ENCODE assay signal across 1 cellular context in genomic region chr14:34981743-34982420, GRCh38.
TF ChIP-seq lines count a peak whose summit lies in the region.

No MANE protein-coding gene starts in this region.

TF ChIP-seq in HepG2, 621 proteins besides CTCF, POLR2A, EP300 and RAD21 (continued from another document and continues in another):
- TF ChIP-seq CHD4 (IDR thresholded peaks at IDR 0.05; ENCODE audit: borderline replicate concordance, low read length) (0 out of 2 replicates have a peak, but pooled peaks have one; percentile 5), SCMH1 (CRISPR knock-in tag; IDR thresholded peaks at IDR 0.05; ENCODE audit: borderline replicate concordance) (no peak), ZNF230 (CRISPR knock-in tag; IDR thresholded peaks at IDR 0.05) (no peak), ZNF704 (CRISPR knock-in tag; IDR thresholded peaks at IDR 0.05; ENCODE audit: borderline replicate concordance) (no peak), ZNF576 (CRISPR knock-in tag; IDR thresholded peaks at IDR 0.05) (0 out of 2 replicates have a peak, but pooled peaks have one; percentile 57), SMAD9 (CRISPR knock-in tag; IDR thresholded peaks at IDR 0.05) (no peak), ZNF510 (CRISPR knock-in tag; IDR thresholded peaks at IDR 0.05; ENCODE audit: low read depth) (peak; percentile 35), IKZF1 (IDR thresholded peaks at IDR 0.05) (0 out of 2 replicates have a peak, but pooled peaks have one; percentile 41), ZNF7 (CRISPR knock-in tag; IDR thresholded peaks at IDR 0.05) (0 out of 2 replicates have a peak, but pooled peaks have one; percentile 21), MTF1 (CRISPR knock-in tag; IDR thresholded peaks at IDR 0.05) (0 out of 2 replicates have a peak, but pooled peaks have one; percentile 63), ZNF20 (CRISPR knock-in tag; IDR thresholded peaks at IDR 0.05) (peak; percentile 97), KMT2A (CRISPR knock-in tag; IDR thresholded peaks at IDR 0.05) (no peak), ZBTB40 (IDR thresholded peaks at IDR 0.05) (peak; percentile 49), ZBTB40 (CRISPR knock-in tag; IDR thresholded peaks at IDR 0.05) (no peak; the same call in 1 of the 2 replicates), KLF9 (CRISPR knock-in tag; IDR thresholded peaks at IDR 0.05; ENCODE audit: low read depth) (no peak), IRX3 (CRISPR knock-in tag; IDR thresholded peaks at IDR 0.05; ENCODE audit: borderline replicate concordance, low read depth) (no peak), SOX13 (IDR thresholded peaks at IDR 0.05) (no peak), SOX13 (CRISPR knock-in tag; conservative IDR thresholded peaks at IDR 0.05 in 1 of 2, IDR thresholded peaks at IDR 0.05 in 1 of 2) (peak in 1 of 2 experiments; percentile 91; a peak in 1 of 4 replicates), MYC (CRISPR knock-in tag; IDR thresholded peaks at IDR 0.05; ENCODE audit: borderline replicate concordance) (no peak), SOX6 (IDR thresholded peaks at IDR 0.05) (0 out of 2 replicates have a peak, but pooled peaks have one; percentile 45), SOX6 (CRISPR knock-in tag; IDR thresholded peaks at IDR 0.05) (no peak), GATAD2A (CRISPR knock-in tag; IDR thresholded peaks at IDR 0.05) (no peak), ZNF572 (CRISPR knock-in tag; IDR thresholded peaks at IDR 0.05) (peak; percentile 91; the same call in 1 of the 2 replicates), ZSCAN25 (CRISPR knock-in tag; IDR thresholded peaks at IDR 0.05) (no peak), HES4 (CRISPR knock-in tag; IDR thresholded peaks at IDR 0.05; ENCODE audit: borderline replicate concordance) (peak; percentile 33; the same call in 1 of the 2 replicates), ADNP (CRISPR knock-in tag; IDR thresholded peaks at IDR 0.05) (no peak), NFRKB (IDR thresholded peaks at IDR 0.05) (no peak), ZSCAN31 (CRISPR knock-in tag; IDR thresholded peaks at IDR 0.05; ENCODE audit: low read depth) (no peak), ZNF891 (CRISPR knock-in tag; IDR thresholded peaks at IDR 0.05) (0 out of 2 replicates have a peak, but pooled peaks have one; percentile 99), ZNF121 (CRISPR knock-in tag; IDR thresholded peaks at IDR 0.05) (0 out of 2 replicates have a peak, but pooled peaks have one; percentile 10), ZNF775 (CRISPR knock-in tag; IDR thresholded peaks at IDR 0.05; ENCODE audit: borderline replicate concordance) (peak; percentile 97), ZNF629 (CRISPR knock-in tag; conservative IDR thresholded peaks at IDR 0.05) (no peak), ERF (CRISPR knock-in tag; IDR thresholded peaks at IDR 0.05) (no peak), SP2 (CRISPR knock-in tag; IDR thresholded peaks at IDR 0.05) (no peak), PAWR (CRISPR knock-in tag; IDR thresholded peaks at IDR 0.05; ENCODE audit: borderline replicate concordance) (0 out of 2 replicates have a peak, but pooled peaks have one; percentile 97), ZNF10 (CRISPR knock-in tag; IDR thresholded peaks at IDR 0.05; ENCODE audit: borderline replicate concordance, low read depth) (no peak), ZNF296 (CRISPR knock-in tag; conservative IDR thresholded peaks at IDR 0.05) (no peak), WIZ (CRISPR knock-in tag; IDR thresholded peaks at IDR 0.05) (0 out of 2 replicates have a peak, but pooled peaks have one; percentile 40), ZNF326 (CRISPR knock-in tag; IDR thresholded peaks at IDR 0.05; ENCODE audit: borderline replicate concordance) (0 out of 2 replicates have a peak, but pooled peaks have one; percentile 51), GMEB2 (CRISPR knock-in tag; IDR thresholded peaks at IDR 0.05; ENCODE audit: low read depth) (no peak; the same call in 1 of the 2 replicates), ZNF562 (CRISPR knock-in tag; IDR thresholded peaks at IDR 0.05; ENCODE audit: borderline replicate concordance) (no peak), TOE1 (CRISPR knock-in tag; IDR thresholded peaks at IDR 0.05) (peak; percentile 18; the same call in 1 of the 2 replicates), KLF12 (CRISPR knock-in tag; IDR thresholded peaks at IDR 0.05; ENCODE audit: borderline replicate concordance) (no peak), ZNF567 (CRISPR knock-in tag; IDR thresholded peaks at IDR 0.05; ENCODE audit: borderline replicate concordance) (no peak), GTF3A (CRISPR knock-in tag; conservative IDR thresholded peaks at IDR 0.05) (peak; percentile 99), SNAPC2 (CRISPR knock-in tag; IDR thresholded peaks at IDR 0.05) (no peak), PRMT3 (CRISPR knock-in tag; IDR thresholded peaks at IDR 0.05; ENCODE audit: borderline replicate concordance, low read depth) (no peak), KDM5A (IDR thresholded peaks at IDR 0.05; ENCODE audit: borderline replicate concordance, low read length) (no peak; the same call in 1 of the 2 replicates)
- TF ChIP-seq, protein P1, sequence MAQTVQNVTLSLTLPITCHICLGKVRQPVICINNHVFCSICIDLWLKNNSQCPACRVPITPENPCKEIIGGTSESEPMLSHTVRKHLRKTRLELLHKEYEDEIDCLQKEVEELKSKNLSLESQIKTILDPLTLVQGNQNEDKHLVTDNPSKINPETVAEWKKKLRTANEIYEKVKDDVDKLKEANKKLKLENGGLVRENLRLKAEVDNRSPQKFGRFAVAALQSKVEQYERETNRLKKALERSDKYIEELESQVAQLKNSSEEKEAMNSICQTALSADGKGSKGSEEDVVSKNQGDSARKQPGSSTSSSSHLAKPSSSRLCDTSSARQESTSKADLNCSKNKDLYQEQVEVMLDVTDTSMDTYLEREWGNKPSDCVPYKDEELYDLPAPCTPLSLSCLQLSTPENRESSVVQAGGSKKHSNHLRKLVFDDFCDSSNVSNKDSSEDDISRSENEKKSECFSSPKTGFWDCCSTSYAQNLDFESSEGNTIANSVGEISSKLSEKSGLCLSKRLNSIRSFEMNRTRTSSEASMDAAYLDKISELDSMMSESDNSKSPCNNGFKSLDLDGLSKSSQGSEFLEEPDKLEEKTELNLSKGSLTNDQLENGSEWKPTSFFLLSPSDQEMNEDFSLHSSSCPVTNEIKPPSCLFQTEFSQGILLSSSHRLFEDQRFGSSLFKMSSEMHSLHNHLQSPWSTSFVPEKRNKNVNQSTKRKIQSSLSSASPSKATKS (CRISPR knock-in tag; IDR thresholded peaks at IDR 0.05): no peak
- TF ChIP-seq, protein P2, sequence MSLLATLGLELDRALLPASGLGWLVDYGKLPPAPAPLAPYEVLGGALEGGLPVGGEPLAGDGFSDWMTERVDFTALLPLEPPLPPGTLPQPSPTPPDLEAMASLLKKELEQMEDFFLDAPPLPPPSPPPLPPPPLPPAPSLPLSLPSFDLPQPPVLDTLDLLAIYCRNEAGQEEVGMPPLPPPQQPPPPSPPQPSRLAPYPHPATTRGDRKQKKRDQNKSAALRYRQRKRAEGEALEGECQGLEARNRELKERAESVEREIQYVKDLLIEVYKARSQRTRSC (CRISPR knock-in tag; IDR thresholded peaks at IDR 0.05; ENCODE audit: low read depth): 0 out of 2 replicates have a peak, but pooled peaks have one; percentile 98
- TF ChIP-seq, protein P3, sequence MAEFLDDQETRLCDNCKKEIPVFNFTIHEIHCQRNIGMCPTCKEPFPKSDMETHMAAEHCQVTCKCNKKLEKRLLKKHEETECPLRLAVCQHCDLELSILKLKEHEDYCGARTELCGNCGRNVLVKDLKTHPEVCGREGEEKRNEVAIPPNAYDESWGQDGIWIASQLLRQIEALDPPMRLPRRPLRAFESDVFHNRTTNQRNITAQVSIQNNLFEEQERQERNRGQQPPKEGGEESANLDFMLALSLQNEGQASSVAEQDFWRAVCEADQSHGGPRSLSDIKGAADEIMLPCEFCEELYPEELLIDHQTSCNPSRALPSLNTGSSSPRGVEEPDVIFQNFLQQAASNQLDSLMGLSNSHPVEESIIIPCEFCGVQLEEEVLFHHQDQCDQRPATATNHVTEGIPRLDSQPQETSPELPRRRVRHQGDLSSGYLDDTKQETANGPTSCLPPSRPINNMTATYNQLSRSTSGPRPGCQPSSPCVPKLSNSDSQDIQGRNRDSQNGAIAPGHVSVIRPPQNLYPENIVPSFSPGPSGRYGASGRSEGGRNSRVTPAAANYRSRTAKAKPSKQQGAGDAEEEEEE (CRISPR knock-in tag; IDR thresholded peaks at IDR 0.05; ENCODE audit: borderline replicate concordance): peak; percentile 97; the same call in 1 of the 2 replicates
